Comparison of ENCODE assay signal across 25 cellular contexts in the genomic region with DNA sequence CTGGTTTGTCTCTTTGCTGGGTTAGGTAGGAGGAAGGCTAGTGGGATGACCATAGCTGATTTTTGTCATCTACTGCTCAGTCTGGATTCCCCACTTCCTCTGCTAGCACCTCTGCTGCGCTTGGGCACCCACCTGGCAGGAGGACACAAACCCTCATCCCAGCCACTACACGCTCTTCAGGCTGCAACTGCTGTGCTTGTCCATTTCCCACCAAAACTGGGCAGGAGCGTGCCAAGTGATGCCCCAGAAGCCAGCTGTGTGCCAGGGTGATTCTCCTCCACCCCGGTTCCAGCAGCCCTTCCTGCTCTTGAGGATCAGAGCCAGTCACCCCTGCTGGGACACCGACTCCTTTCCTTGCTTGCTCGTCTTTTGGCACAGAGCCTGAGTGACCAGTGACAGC. TPM values are rescaled to one million over a fixed set of nuclear protein-coding genes. Genes with fewer than 3 reads are reported as not detected.
A peak's percentile ranks its signal among the peaks of the same experiment; 100 is the strongest.
DNase-seq lines count a peak whose midpoint lies in the region; ATAC-seq, FAIRE-seq and TF ChIP-seq lines count a peak whose summit lies in the region.
"Had no signal": no experiment of that assay in that cellular context is flagged by ENCODE, and none has a peak within 500 bp of the region (broad histone marks: within the 10 kb centered on the region; RNA-seq: fewer than 3 reads in every experiment).

No MANE protein-coding gene starts in this region.

- FAIRE-seq in H1 (lab: Jason Lieb, UNC) = no peak
- FAIRE-seq: A204.1, GM12878, GM19239, H54 had no signal

- H3K9me3 ChIP-seq in OCI-LY7 (ENCODE audit: low read length) = no peaks in the 10 kb centered on the region
- no peaks in the 10 kb centered on the region for H3K9me3 ChIP-seq in H1 (ENCODE audit: insufficient read depth in 2 of 2, low read depth in 1 of 2, low read length in 1 of 2)
- no peaks in the 10 kb centered on the region for H3K9me3 ChIP-seq in trophoblast cell (ENCODE audit: insufficient read depth, low read depth, low read length)
- no peaks in the 10 kb centered on the region for H3K9me3 ChIP-seq in spleen
- H3K9me3 ChIP-seq: BE2C had no signal

- H3K79me1 ChIP-seq in H1 (ENCODE audit: low read depth, low read length) (no peaks in the 10 kb centered on the region), trophoblast cell (ENCODE audit: low read length) (no peaks in the 10 kb centered on the region)

- no peak for TF ChIP-seq EP300 in H1 (IDR thresholded peaks at IDR 0.05; ENCODE audit: borderline replicate concordance in 1 of 2, low read depth in 2 of 2, low read length in 2 of 2)

- no peak overlapping the region for H3K14ac ChIP-seq in H1 (ENCODE audit: insufficient read length)
- no peak overlapping the region for H3K14ac ChIP-seq in trophoblast cell (ENCODE audit: low read length)

- no peaks in the 10 kb centered on the region for H3K79me2 ChIP-seq in OCI-LY7 (ENCODE audit: insufficient read depth, low read depth, low read length)
- H3K79me2 ChIP-seq in H1 (ENCODE audit: control insufficient read depth in 1 of 2, insufficient read depth in 2 of 2, low read length in 2 of 2) = no peaks in the 10 kb centered on the region
- H3K79me2 ChIP-seq in trophoblast cell (ENCODE audit: control insufficient read depth, insufficient read depth, low read length, poor library complexity) = no peaks in the 10 kb centered on the region

- H3K27ac ChIP-seq in OCI-LY7 (ENCODE audit: low read depth, low read length, poor library complexity, severe bottlenecking) (no peak overlapping the region), H1 (ENCODE audit: low read depth, low read length) (no peak overlapping the region), trophoblast cell (ENCODE audit: low read depth, low read length) (no peak overlapping the region), spleen (no peak overlapping the region)
- H3K27ac ChIP-seq: GM23248, HL-60 had no signal

- H3K23me2 ChIP-seq in H1 (ENCODE audit: low read depth, low read length) = no peaks in the 10 kb centered on the region

- no peak for TF ChIP-seq RAD21 in H1 (IDR thresholded peaks at IDR 0.05 in 1 of 2, conservative IDR thresholded peaks at IDR 0.05 in 1 of 2; ENCODE audit: low read depth in 2 of 2, low read length in 2 of 2)

- H4K91ac ChIP-seq in H1 (replicated peaks; ENCODE audit: insufficient read length, low read length) (no peak overlapping the region), trophoblast cell (ENCODE audit: low read depth, low read length) (no peak overlapping the region)

- H2AK5ac ChIP-seq in H1 (ENCODE audit: low read depth, low read length) = no peak overlapping the region
- H2AK5ac ChIP-seq in trophoblast cell (ENCODE audit: low read length) = no peak overlapping the region

- H3K18ac ChIP-seq in H1 (ENCODE audit: extremely low read depth, low read length) (no peak overlapping the region), trophoblast cell (ENCODE audit: low read length) (no peak overlapping the region)

- 96% methylated on average over 6 of the region's 6 CpGs; no CpG with 5 or more reads in 1 of the 2 experiments for WGBS in H1 (ENCODE audit: extremely low coverage in 1 of 2, insufficient coverage in 1 of 2, insufficient read length in 1 of 2, insufficient replicate concordance in 2 of 2, low coverage in 1 of 2, low lambda C conversion rate in 2 of 2, missing lambda C conversion rate in 1 of 2), 2 experiments
- WGBS in trophoblast cell (ENCODE audit: extremely low coverage, insufficient coverage, insufficient read length) = no CpG with 5 or more reads among the region's 6 CpGs
- WGBS in spleen, 5 donors = 84 to 92% (median 86%) methylated on average over 6 of the region's 6 CpGs

- no peaks in the 10 kb centered on the region for H3K36me3 ChIP-seq in OCI-LY7 (ENCODE audit: insufficient read depth, low read length)
- H3K36me3 ChIP-seq in H1 (ENCODE audit: control insufficient read depth in 2 of 4, insufficient read depth in 4 of 4, low read length in 3 of 4) = no peaks in the 10 kb centered on the region
- no peaks in the 10 kb centered on the region for H3K36me3 ChIP-seq in trophoblast cell (ENCODE audit: control insufficient read depth in 1 of 2, insufficient read depth in 2 of 2, low read length in 2 of 2)
- H3K36me3 ChIP-seq in spleen = no peaks in the 10 kb centered on the region
- H3K36me3 ChIP-seq: BE2C had no signal

- H3K36me3 Mint-ChIP-seq in immature natural killer cell = no peaks in the 10 kb centered on the region
- H3K36me3 Mint-ChIP-seq: CD4-positive, CD25-positive, alpha-beta regulatory T cell; CD8-positive, alpha-beta memory T cell; IgD-negative memory B cell had no signal

- CTCF ChIA-PET in OCI-LY7 (lab: Charles Lee; ENCODE audit: unreplicated experiment) (interaction anchor here (1.1 kb wide), 1 partner anchor 10 kb away, joined by 3 read pairs; no protein-coding TSS in a partner anchor), H1 (lab: Charles Lee; ENCODE audit: partially characterized antibody) (interaction anchor here (0.7 to 5.9 kb wide), 14 partner anchors 9 to 1836 kb away, joined by 3 to 40 read pairs (median 5); a partner anchor contains a TSS)

- H3K4ac ChIP-seq in H1 (replicated peaks; ENCODE audit: insufficient read length, low read depth, low read length) (no peak overlapping the region), trophoblast cell (ENCODE audit: low read depth, low read length) (no peak overlapping the region)

- no peak overlapping the region for H2BK20ac ChIP-seq in H1 (ENCODE audit: low read length)

- no peak overlapping the region for H3K9ac ChIP-seq in H1 (replicated peaks in 1 of 4; ENCODE audit: extremely low read depth in 1 of 4, low read depth in 3 of 4, low read length in 3 of 4)
- peak overlapping the region; percentile 48 for H3K9ac ChIP-seq in trophoblast cell (ENCODE audit: low read length)
- H3K9ac ChIP-seq: GM23248 had no signal

- no peak overlapping the region for H3K27ac Mint-ChIP-seq in immature natural killer cell
- H3K27ac Mint-ChIP-seq: CD4-positive, CD25-positive, alpha-beta regulatory T cell; IgD-negative memory B cell had no signal

- H3K56ac ChIP-seq in H1 (replicated peaks; ENCODE audit: insufficient read length, low read depth, low read length) = no peak overlapping the region

- POLR2A ChIA-PET in OCI-LY7 (lab: Charles Lee) (interaction anchor here (0.6 kb wide), 2 partner anchors 13 to 189 kb away, joined by 3 to 5 read pairs; no protein-coding TSS in a partner anchor), H1 (lab: Charles Lee; ENCODE audit: partially characterized antibody) (interaction anchor here (1.3 kb wide), 1 partner anchor 15 kb away, joined by 3 read pairs; no protein-coding TSS in a partner anchor)

- no peaks in the 10 kb centered on the region for H3K9me2 ChIP-seq in OCI-LY7 (ENCODE audit: insufficient read depth, low read length)

- H2BK15ac ChIP-seq in H1 (ENCODE audit: low read length) = no peak overlapping the region

- DNase-seq in OCI-LY7 (ENCODE audit: low spot score) (peak; percentile 18), H1 (ENCODE audit: low read depth in 1 of 2, low spot score in 2 of 2) (no peak), trophoblast cell (no peak), spleen (peak; percentile 53), immature natural killer cell (no peak), left ventricle myocardium superior (no peak)
- no peak for DNase-seq in central memory CD4-positive, alpha-beta T cell
- DNase-seq: ACHN; BE2C; C1 segment of cervical spinal cord; CD4-positive, CD25-positive, alpha-beta regulatory T cell; COR-L47; DMS 273 treated with DMSO at 0.1 percent for 48 hours; DMS53; DND-41; EL; GM23248; HCEC 1CT had no signal

- no peak overlapping the region for H4K12ac ChIP-seq in trophoblast cell (ENCODE audit: low read depth, low read length)

- no peaks in the 10 kb centered on the region for H3K4me1 Mint-ChIP-seq in immature natural killer cell
- H3K4me1 Mint-ChIP-seq: CD4-positive, CD25-positive, alpha-beta regulatory T cell; CD8-positive, alpha-beta memory T cell had no signal

- H2BK5ac ChIP-seq in H1 (ENCODE audit: low read depth, low read length) (no peak overlapping the region), trophoblast cell (ENCODE audit: low read depth, low read length, poor library complexity) (no peak overlapping the region)

- H4K8ac ChIP-seq in H1 (ENCODE audit: extremely low read depth, insufficient read depth, low read length) (peak overlapping the region; percentile 75), trophoblast cell (ENCODE audit: low read depth, low read length) (no peak overlapping the region)

- ATAC-seq in left ventricle myocardium superior = no peak
- ATAC-seq: GM12878 had no signal

- no peak overlapping the region for H4K5ac ChIP-seq in H1 (ENCODE audit: insufficient read length, low read depth, low read length)

- intact Hi-C loops in OCI-LY7 (cut with micrococcal nuclease; ENCODE audit: unreplicated experiment) = no loop called here
- intact Hi-C loops in spleen (cut with DNase I; ENCODE audit: low total_unique reads) = no loop called here
- intact Hi-C loops in left ventricle myocardium superior (cut with micrococcal nuclease) = no loop called here

- H2AFZ ChIP-seq in OCI-LY7 (ENCODE audit: low read length) (no peak overlapping the region; the same call in 1 of the 2 replicates), H1 (ENCODE audit: low read length) (no peak overlapping the region), trophoblast cell (ENCODE audit: insufficient read depth, low read length, poor library complexity) (no peak overlapping the region)
- H2AFZ ChIP-seq: GM23248 had no signal

- no peak overlapping the region for H3K23ac ChIP-seq in H1 (ENCODE audit: insufficient read length)
- no peak overlapping the region for H3K23ac ChIP-seq in trophoblast cell (ENCODE audit: low read length)

- no peak overlapping the region for H2BK120ac ChIP-seq in H1 (replicated peaks; ENCODE audit: low read depth, low read length)
- H2BK120ac ChIP-seq in trophoblast cell (ENCODE audit: insufficient read depth, low read length, poor library complexity) = no peak overlapping the region

- peaks cover 0 to 5% (median 2%) of the 10 kb centered on the region in 3 donors for H3K27me3 Mint-ChIP-seq in immature natural killer cell (ENCODE audit: low read depth in 3 of 3)

- no peak overlapping the region for H3K4me3 Mint-ChIP-seq in immature natural killer cell
- H3K4me3 Mint-ChIP-seq: CD4-positive, CD25-positive, alpha-beta regulatory T cell; CD8-positive, alpha-beta memory T cell; IgD-negative memory B cell had no signal

- H3K4me2 ChIP-seq in OCI-LY7 (ENCODE audit: low read length) (peak overlapping the region; percentile 17; the same call in 1 of the 2 replicates), H1 (ENCODE audit: insufficient read depth in 1 of 2, low read depth in 2 of 2, low read length in 2 of 2) (no peak overlapping the region), trophoblast cell (ENCODE audit: low read length) (no peak overlapping the region)

- H4K20me1 ChIP-seq in OCI-LY7 (ENCODE audit: insufficient read depth, low read length) (no peaks in the 10 kb centered on the region), H1 (replicated peaks in 1 of 2; ENCODE audit: control insufficient read depth in 1 of 2, insufficient read depth in 2 of 2, low read length in 2 of 2) (no peaks in the 10 kb centered on the region)

- no peak overlapping the region for H2BK12ac ChIP-seq in H1 (ENCODE audit: low read depth, low read length)
- H2BK12ac ChIP-seq in trophoblast cell (ENCODE audit: low read length) = no peak overlapping the region

- H3K9me3 Mint-ChIP-seq in immature natural killer cell = no peaks in the 10 kb centered on the region
- H3K9me3 Mint-ChIP-seq: CD4-positive, CD25-positive, alpha-beta regulatory T cell; CD8-positive, alpha-beta memory T cell; IgD-negative memory B cell had no signal

- H3K4me1 ChIP-seq in OCI-LY7 (ENCODE audit: insufficient read depth, low read length, poor library complexity, severe bottlenecking) (peaks cover 21% of the 10 kb centered on the region), H1 (replicated peaks in 1 of 4; ENCODE audit: control insufficient read depth in 3 of 4, insufficient read depth in 4 of 4, low read length in 3 of 4) (peaks cover 0 to 3% (median 0%) of the 10 kb centered on the region in 4 experiments; a peak in 1 of 7 replicates), trophoblast cell (ENCODE audit: control insufficient read depth in 1 of 2, insufficient read depth in 2 of 2, low read length in 2 of 2) (no peaks in the 10 kb centered on the region), spleen (no peaks in the 10 kb centered on the region)
- H3K4me1 ChIP-seq: BE2C had no signal

- TF ChIP-seq POLR2A in H1 (IDR thresholded peaks at IDR 0.05; ENCODE audit: control extremely low read depth in 1 of 2, low read depth in 2 of 2, low read length in 2 of 2) (no peak), spleen (IDR thresholded peaks at IDR 0.05) (no peak)

- no peak for TF ChIP-seq CTCF in OCI-LY7 (conservative IDR thresholded peaks at IDR 0.05; ENCODE audit: low read length)
- no peak for TF ChIP-seq CTCF in H1 (IDR thresholded peaks at IDR 0.05; ENCODE audit: control extremely low read depth in 1 of 3, insufficient read depth in 1 of 3, low read depth in 1 of 3, low read length in 3 of 3)
- no peak for TF ChIP-seq CTCF in spleen (IDR thresholded peaks at IDR 0.05 in 8 of 11, conservative IDR thresholded peaks at IDR 0.05 in 3 of 11)

- H3K27me3 ChIP-seq in H1 (replicated peaks in 1 of 4; ENCODE audit: control insufficient read depth in 3 of 4, extremely low read depth in 1 of 4, insufficient read depth in 3 of 4, low read length in 3 of 4) = 0 out of 7 replicates have a peak, but pooled peaks cover 0 to 3% (median 0%) of the 10 kb centered on the region in 4 experiments
- no peaks in the 10 kb centered on the region for H3K27me3 ChIP-seq in trophoblast cell (ENCODE audit: insufficient read depth, low read length)
- no peaks in the 10 kb centered on the region for H3K27me3 ChIP-seq in spleen (replicated peaks in 1 of 7)
- H3K27me3 ChIP-seq: BE2C had no signal

- no TSS peak for BruUV-seq in OCI-LY7 (replicated peaks; lab: Mats Ljungman, UMichigan)

- H3K4me3 ChIP-seq in OCI-LY7 (ENCODE audit: low read depth, low read length, poor library complexity, severe bottlenecking) = no peak overlapping the region
- H3K4me3 ChIP-seq in H1 (ENCODE audit: extremely low read depth in 1 of 4, insufficient read depth in 2 of 4, low read depth in 3 of 4, low read length in 4 of 4) = no peak overlapping the region
- peak overlapping the region; percentile 10 for H3K4me3 ChIP-seq in trophoblast cell (ENCODE audit: low read depth, low read length)
- no peak overlapping the region for H3K4me3 ChIP-seq in spleen
- H3K4me3 ChIP-seq: GM12878, GM23248 had no signal

RNA-seq across cellular contexts. Expression of a gene that starts 15.7 kb away (rescaled TPM):
- total RNA-seq in OCI-LY7 (2014; rRNA removed; shearing (Covaris generic)) = 8.4 and 9.7 TPM in 2 replicates
- total RNA-seq in OCI-LY7 (2022) (18.6 and 20.4 TPM in 2 replicates), spleen (10 to 100 TPM in 6 of 7 donors, 1 to 10 TPM in 1; 9.7 to 16.2 (median 14.8) TPM), left ventricle myocardium superior (4.5 TPM)
- total RNA-seq in H1 (2021; fragmentation: NEBNext Ultra II Directional; extraction: Animal tissue kit (Norgen Biotek cat#: 25700)) = 5.5 TPM in 2 replicates
- polyA plus RNA-seq in H1 (2011; rRNA removed) (0.91 and 0.99 TPM in 2 replicates), spleen (1 to 10 TPM; 2.0 to 3.7 (median 2.6) TPM), immature natural killer cell (1 to 10 TPM; 1.0 to 8.5 (median 7.2) TPM)
- 0.78 TPM for polyA plus RNA-seq in H1 (2011; cell fraction: cytosol; rRNA removed)
- 2.3 TPM for polyA plus RNA-seq in H1 (2011; cell fraction: nucleus; rRNA removed)
- polyA plus RNA-seq in H1 (2012, experiment 1 of 2) = 2.0 to 2.9 TPM (median 2.3 TPM) in 4 replicates
- 0.73 TPM for polyA plus RNA-seq in H1 (2012, experiment 2 of 2)
- polyA plus RNA-seq in H1 (2013, experiment 1 of 2) = 1.5 TPM
- 1.6 TPM for polyA plus RNA-seq in H1 (2013, experiment 2 of 2)
- 4.9 and 7.3 TPM in 2 replicates for polyA minus RNA-seq in H1 (2011; rRNA and poly(A)+ RNA removed)
- polyA minus RNA-seq in H1 (2011; cell fraction: cytosol; rRNA and poly(A)+ RNA removed) = 3.7 TPM
- polyA minus RNA-seq in H1 (2011; cell fraction: nucleus; rRNA and poly(A)+ RNA removed) = 7.2 TPM
- polyA plus RNA-seq in trophoblast cell (2013) = 2.0 and 2.2 TPM in 2 replicates

RNA-seq across cellular contexts. Expression of a gene that starts 16.2 kb away (rescaled TPM):
- 4.3 and 8.2 TPM in 2 replicates for total RNA-seq in OCI-LY7 (2014; rRNA removed; shearing (Covaris generic))
- total RNA-seq in OCI-LY7 (2022) (12.8 and 13.8 TPM in 2 replicates), spleen (10 to 100 TPM in 4 of 7 donors, 1 to 10 TPM in 3; 7.8 to 19.2 (median 10.8) TPM), left ventricle myocardium superior (13.8 TPM)
- total RNA-seq in H1 (2021; fragmentation: NEBNext Ultra II Directional; extraction: Animal tissue kit (Norgen Biotek cat#: 25700)) = 15.9 and 17.5 TPM in 2 replicates
- polyA plus RNA-seq in H1 (2011; rRNA removed) (2.3 and 2.8 TPM in 2 replicates), spleen (1 to 10 TPM; 2.6 to 3.7 (median 3.2) TPM), immature natural killer cell (1 to 10 TPM; 1.9 to 7.0 (median 2.2) TPM)
- polyA plus RNA-seq in H1 (2011; cell fraction: cytosol; rRNA removed) = 4.4 TPM
- 2.4 TPM for polyA plus RNA-seq in H1 (2011; cell fraction: nucleus; rRNA removed)
- polyA plus RNA-seq in H1 (2012, experiment 1 of 2) = 10.7 to 16.8 TPM (median 13.9 TPM) in 4 replicates
- polyA plus RNA-seq in H1 (2012, experiment 2 of 2) = 0.98 TPM
- 9.9 TPM for polyA plus RNA-seq in H1 (2013, experiment 1 of 2)
- 8.7 TPM for polyA plus RNA-seq in H1 (2013, experiment 2 of 2)
- polyA minus RNA-seq in H1 (2011; rRNA and poly(A)+ RNA removed) = 3.5 and 8.0 TPM in 2 replicates
- 6.5 TPM for polyA minus RNA-seq in H1 (2011; cell fraction: cytosol; rRNA and poly(A)+ RNA removed)
- polyA minus RNA-seq in H1 (2011; cell fraction: nucleus; rRNA and poly(A)+ RNA removed) = 4.1 TPM
- 6.4 and 6.5 TPM in 2 replicates for polyA plus RNA-seq in trophoblast cell (2013)

Comparison
In these comparisons a context has a peak if more than half of its experiments do, and no peak if none do; other contexts are left out.
1. DNase-seq: peak in OCI-LY7 (single experiment) and spleen (single experiment); none in H1 (0 of 2), trophoblast cell (0 of 2), immature natural killer cell (0 of 3), left ventricle myocardium superior (single experiment) and central memory CD4-positive, alpha-beta T cell (single experiment).